In genomic region chr3:66490984-66491383, GRCh38 we compare ENCODE assay signal across 13 cellular contexts. TPM values are rescaled to one million over a fixed set of nuclear protein-coding genes. Genes with fewer than 3 reads are reported as not detected.
DNase-seq lines count a peak whose midpoint lies in the region; ATAC-seq, FAIRE-seq and TF ChIP-seq lines count a peak whose summit lies in the region.
"Had no signal": no experiment of that assay in that cellular context is flagged by ENCODE, and none has a peak within 500 bp of the region (broad histone marks: within the 10 kb centered on the region; RNA-seq: fewer than 3 reads in every experiment).

No MANE protein-coding gene starts in this region.

- FAIRE-seq in kidney (lab: Jason Lieb, UNC) = no peak
- FAIRE-seq: keratinocyte had no signal

- no peak for ATAC-seq in GM18873 (IDR thresholded peaks at IDR 0.05; ENCODE audit: low FRiP score, unreplicated experiment)
- no peak for ATAC-seq in GM19463 (IDR thresholded peaks at IDR 0.05; ENCODE audit: unreplicated experiment)

- H3K4me1 ChIP-seq in BLaER1 treated with 17β-estradiol and CSF1 and Interleukin-3, amounts not matched to agents 10 nM and 100 nM = peaks cover 57 to 100% (median 98%) of the 10 kb centered on the region in 10 experiments
- H3K4me1 ChIP-seq in HEK293 (ENCODE audit: control insufficient read depth, insufficient read depth, low read length) (peaks cover 37% of the 10 kb centered on the region), colonic mucosa (peaks cover 27% of the 10 kb centered on the region), kidney (ENCODE audit: control insufficient read depth in 1 of 2, insufficient read depth in 1 of 2, low read depth in 1 of 2, low read length in 2 of 2) (peaks cover 3% of the 10 kb centered on the region in 2 donors)

- POLR2A ChIA-PET in HEK293 (lab: Yijun Ruan, JAX) = no interaction called here

- H3K27me3 ChIP-seq in BLaER1 treated with 17β-estradiol and CSF1 and Interleukin-3, amounts not matched to agents 10 nM and 100 nM = no peaks in the 10 kb centered on the region
- H3K27me3 ChIP-seq in colonic mucosa (no peaks in the 10 kb centered on the region), WERI-Rb-1 (ENCODE audit: insufficient read depth, low read depth, severe bottlenecking) (no peaks in the 10 kb centered on the region)

- peak overlapping the region in 9 of 11 experiments; percentile 32 to 87 (median 80); a peak in 18 of 22 replicates for H3K27ac ChIP-seq in BLaER1 treated with 17β-estradiol and CSF1 and Interleukin-3, amounts not matched to agents 10 nM and 100 nM
- H3K27ac ChIP-seq in HEK293 (ENCODE audit: extremely low read depth, low read depth, low read length) = no peak overlapping the region
- peak overlapping the region; percentile 54 for H3K27ac ChIP-seq in colonic mucosa
- H3K27ac ChIP-seq in kidney (ENCODE audit: low read depth in 2 of 2, low read length in 2 of 2) = no peak overlapping the region
- no peak overlapping the region for H3K27ac ChIP-seq in WERI-Rb-1

- H3K27me3 Mint-ChIP-seq in nephron progenitor cell (ENCODE audit: low read depth, poor library complexity) = peaks cover 4% of the 10 kb centered on the region
- H3K27me3 Mint-ChIP-seq: activated CD8-positive, alpha-beta memory T cell treated with anti-CD3 and anti-CD28 coated beads, Interleukin-2, amount 10 ng/mL, durations not matched to agents 7 days and 5 days had no signal

- peak overlapping the region in 5 of 10 experiments; percentile 29 to 50 (median 49); a peak in 5 of 20 replicates for H3K4me3 ChIP-seq in BLaER1 treated with 17β-estradiol and CSF1 and Interleukin-3, amounts not matched to agents 10 nM and 100 nM
- no peak overlapping the region for H3K4me3 ChIP-seq in HEK293 (ENCODE audit: low read depth, low read length)
- no peak overlapping the region for H3K4me3 ChIP-seq in colonic mucosa
- no peak overlapping the region for H3K4me3 ChIP-seq in kidney (ENCODE audit: low read length in 2 of 2)
- no peak overlapping the region for H3K4me3 ChIP-seq in WERI-Rb-1 (ENCODE audit: low read depth, low read length)

- peak overlapping the region; percentile 43 for H3K4me3 Mint-ChIP-seq in nephron progenitor cell

- H3K9me3 Mint-ChIP-seq in nephron progenitor cell = no peaks in the 10 kb centered on the region

- H3K27ac Mint-ChIP-seq in nephron progenitor cell = peak overlapping the region; percentile 44

- H3K36me3 Mint-ChIP-seq in nephron progenitor cell (ENCODE audit: low read depth) = no peaks in the 10 kb centered on the region

- peaks cover 0 to 15% (median 5%) of the 10 kb centered on the region in 11 experiments; a peak in 8 of 22 replicates for H4K20me1 ChIP-seq in BLaER1 treated with 17β-estradiol and CSF1 and Interleukin-3, amounts not matched to agents 10 nM and 100 nM

- TF ChIP-seq CTCF in HEK293 (tag by site-specific recombination; IDR thresholded peaks at IDR 0.05) (no peak), colonic mucosa (IDR thresholded peaks at IDR 0.05) (no peak), nephron progenitor cell (IDR thresholded peaks at IDR 0.05) (no peak), kidney (IDR thresholded peaks at IDR 0.05; ENCODE audit: borderline replicate concordance, extremely low read depth, insufficient read depth) (no peak), WERI-Rb-1 (IDR thresholded peaks at IDR 0.05; ENCODE audit: low read depth, low read length) (no peak)

- CTCF ChIA-PET in HEK293 (lab: Yijun Ruan, JAX) = no interaction called here

- peaks cover 0 to 5% (median 0%) of the 10 kb centered on the region in 11 experiments; a peak in 3 of 22 replicates for H3K36me3 ChIP-seq in BLaER1 treated with 17β-estradiol and CSF1 and Interleukin-3, amounts not matched to agents 10 nM and 100 nM
- H3K36me3 ChIP-seq in HEK293 (ENCODE audit: control insufficient read depth in 2 of 2, insufficient read depth in 1 of 2, low read length in 2 of 2) (no peaks in the 10 kb centered on the region), colonic mucosa (no peaks in the 10 kb centered on the region), kidney (ENCODE audit: control insufficient read depth in 1 of 2, insufficient read depth in 2 of 2, low read length in 2 of 2) (no peaks in the 10 kb centered on the region), WERI-Rb-1 (no peaks in the 10 kb centered on the region)

- no peaks in the 10 kb centered on the region for H3K9me3 ChIP-seq in BLaER1 treated with 17β-estradiol and CSF1 and Interleukin-3, amounts not matched to agents 10 nM and 100 nM (replicated peaks in 1 of 11)
- no peaks in the 10 kb centered on the region for H3K9me3 ChIP-seq in HEK293 (ENCODE audit: control insufficient read depth, insufficient read depth, low read depth, low read length)
- H3K9me3 ChIP-seq in colonic mucosa = no peaks in the 10 kb centered on the region
- H3K9me3 ChIP-seq in kidney (ENCODE audit: control insufficient read depth in 1 of 2, low read length in 2 of 2) = no peaks in the 10 kb centered on the region
- no peaks in the 10 kb centered on the region for H3K9me3 ChIP-seq in WERI-Rb-1 (ENCODE audit: severe bottlenecking)

- peak overlapping the region in 10 of 11 experiments; percentile 74 to 97 (median 93); a peak in 21 of 22 replicates for H3K4me2 ChIP-seq in BLaER1 treated with 17β-estradiol and CSF1 and Interleukin-3, amounts not matched to agents 10 nM and 100 nM

- peaks cover 94% of the 10 kb centered on the region for H3K4me1 Mint-ChIP-seq in nephron progenitor cell

- intact Hi-C loops in colonic mucosa (cut with DNase I) (loop anchor here (10.0 kb wide), 1 partner anchor 86 kb away; no protein-coding TSS in a partner anchor), kidney (cut with DNase I) (no loop called here)

- peak overlapping the region in 9 of 11 experiments; percentile 3 to 80 (median 57); a peak in 14 of 22 replicates for H3K9ac ChIP-seq in BLaER1 treated with 17β-estradiol and CSF1 and Interleukin-3, amounts not matched to agents 10 nM and 100 nM
- H3K9ac ChIP-seq in colonic mucosa (ENCODE audit: low read depth in 2 of 2, low read length in 2 of 2) = peak overlapping the region in 1 of 2 donors; percentile 39
- H3K9ac ChIP-seq in kidney (ENCODE audit: low read length in 2 of 2) = no peak overlapping the region

- DNase-seq in colonic mucosa (no peak), nephron progenitor cell (no peak), kidney (no peak), WERI-Rb-1 (no peak)
- DNase-seq: posterior cingulate gyrus, SW 1271, trophoblast cell had no signal

TF ChIP-seq in HEK293, 187 proteins besides CTCF, POLR2A, EP300 and RAD21:
- TF ChIP-seq ZNF335 (tag by site-specific recombination; conservative IDR thresholded peaks at IDR 0.05) = no peak
- 0 out of 2 replicates have a peak, but pooled peaks have one; percentile 22 for TF ChIP-seq OSR2 (tag by site-specific recombination; IDR thresholded peaks at IDR 0.05)

RNA-seq across cellular contexts. Expression of gene LRIG1, which starts 9.8 kb away (rescaled TPM):
- total RNA-seq in colonic mucosa (10 to 100 TPM; 43.9 to 57.5 TPM), kidney (20.6 TPM)
- 8.2 TPM for polyA plus RNA-seq in kidney (ENCODE audit: insufficient read depth, low read depth, low replicate concordance)

Comparison
In these comparisons a context has a peak if more than half of its experiments do, and no peak if none do; other contexts are left out.
1. H3K27ac ChIP-seq: peak in BLaER1 treated with 17β-estradiol and CSF1 and Interleukin-3, amounts not matched to agents 10 nM and 100 nM (9 of 11) and colonic mucosa (single experiment); none in HEK293 (single experiment), kidney (0 of 2) and WERI-Rb-1 (single experiment).
2. H3K9ac ChIP-seq: peak in BLaER1 treated with 17β-estradiol and CSF1 and Interleukin-3, amounts not matched to agents 10 nM and 100 nM (9 of 11); none in kidney (0 of 2).